Comparison of ENCODE assay signal across 17 cellular contexts in the genomic region with DNA sequence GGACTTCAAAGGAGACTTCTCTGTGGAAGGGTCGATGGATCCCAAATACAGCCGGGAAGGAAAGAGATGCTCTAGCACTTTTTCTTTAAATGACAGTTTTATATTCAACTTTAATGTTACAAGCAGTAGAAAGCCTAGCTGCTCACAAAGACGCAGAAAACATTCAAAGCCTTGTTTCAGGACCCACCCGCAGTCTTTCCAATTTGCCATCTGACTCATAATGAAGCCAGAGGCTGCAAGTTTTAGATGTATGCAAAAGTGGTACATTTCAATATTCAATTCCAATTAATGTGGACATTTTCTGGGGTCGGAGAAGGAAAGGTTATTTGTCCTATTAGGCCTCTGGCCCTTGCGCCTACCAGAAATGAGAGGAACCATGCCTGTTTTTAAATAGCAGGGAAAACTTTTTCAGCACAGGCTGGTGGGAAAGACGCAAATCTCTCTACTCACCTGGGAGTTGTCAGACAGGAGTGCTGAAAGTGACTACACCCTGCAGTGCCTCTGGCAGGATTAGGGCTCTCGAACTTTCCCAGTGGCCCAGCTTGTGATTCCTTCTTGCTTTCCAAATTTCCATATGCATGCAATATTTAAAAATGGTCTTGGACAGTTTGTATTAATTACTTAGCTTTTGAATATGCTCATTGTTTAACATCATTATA.
DNase-seq lines count a peak whose midpoint lies in the region; TF ChIP-seq lines count a peak whose summit lies in the region.
"Had no signal": no experiment of that assay in that cellular context is flagged by ENCODE, and none has a peak within 500 bp of the region (broad histone marks: within the 10 kb centered on the region; RNA-seq: fewer than 3 reads in every experiment).

No MANE protein-coding gene starts in this region.

- H3K36me3 ChIP-seq in cardiac muscle cell, result no peaks in the 10 kb centered on the region
- no peaks in the 10 kb centered on the region for H3K36me3 ChIP-seq in left ventricle myocardium inferior
- no peaks in the 10 kb centered on the region for H3K36me3 ChIP-seq in uterus

- H3K9me3 ChIP-seq in cardiac muscle cell (ENCODE audit: low read depth) (no peaks in the 10 kb centered on the region), left ventricle myocardium inferior (replicated peaks) (no peaks in the 10 kb centered on the region), uterus (no peaks in the 10 kb centered on the region)

- H3K9me3 Mint-ChIP-seq in activated T-helper 2 cell treated with anti-CD3 and anti-CD28 coated beads, Interferon-gamma antibody, Interleukin-2, Interleukin-4, amounts not matched to agents 10 μg/mL and 5 μg/mL and 100 μg/mL, durations not matched to agents 14 hours and 24 hours and 36 hours, result no peaks in the 10 kb centered on the region
- H3K9me3 Mint-ChIP-seq: immature natural killer cell had no signal

- peaks cover 7% of the 10 kb centered on the region for H3K27me3 Mint-ChIP-seq in activated T-helper 2 cell treated with anti-CD3 and anti-CD28 coated beads, Interferon-gamma antibody, Interleukin-2, Interleukin-4, amounts not matched to agents 10 μg/mL and 5 μg/mL and 100 μg/mL, durations not matched to agents 14 hours and 24 hours and 36 hours (ENCODE audit: low read depth)

- H3K4me3 ChIP-seq in cardiac muscle cell (no peak overlapping the region), left ventricle myocardium inferior (no peak overlapping the region), fibroblast of mammary gland (ENCODE audit: control insufficient read depth, low read depth, low read length) (no peak overlapping the region), uterus (no peak overlapping the region)
- H3K4me3 ChIP-seq: skin epidermis had no signal

- no peaks in the 10 kb centered on the region for H3K36me3 Mint-ChIP-seq in activated T-helper 2 cell treated with anti-CD3 and anti-CD28 coated beads, Interferon-gamma antibody, Interleukin-2, Interleukin-4, amounts not matched to agents 10 μg/mL and 5 μg/mL and 100 μg/mL, durations not matched to agents 14 hours and 24 hours and 36 hours (ENCODE audit: low read depth)
- H3K36me3 Mint-ChIP-seq: immature natural killer cell had no signal

- H3K4me1 ChIP-seq in cardiac muscle cell (ENCODE audit: low read depth) (peaks cover 4% of the 10 kb centered on the region), left ventricle myocardium inferior (no peaks in the 10 kb centered on the region), uterus (no peaks in the 10 kb centered on the region)

- TF ChIP-seq CTCF in cardiac muscle cell (IDR thresholded peaks at IDR 0.05; ENCODE audit: low read depth, low read length) (no peak), left ventricle myocardium inferior (IDR thresholded peaks at IDR 0.05; ENCODE audit: borderline replicate concordance) (no peak), fibroblast of mammary gland (conservative IDR thresholded peaks at IDR 0.05; ENCODE audit: control insufficient read depth, insufficient read depth, low read depth, low read length) (no peak), uterus (IDR thresholded peaks at IDR 0.05) (no peak), GM10248 (IDR thresholded peaks at IDR 0.05; ENCODE audit: control extremely low read depth, extremely low read depth, low read depth, missing control alignments) (no peak)

- H3K4me1 Mint-ChIP-seq in activated T-helper 2 cell treated with anti-CD3 and anti-CD28 coated beads, Interferon-gamma antibody, Interleukin-2, Interleukin-4, amounts not matched to agents 10 μg/mL and 5 μg/mL and 100 μg/mL, durations not matched to agents 14 hours and 24 hours and 36 hours (ENCODE audit: low read depth), result peaks cover 16% of the 10 kb centered on the region

- CTCF ChIA-PET in GM10248 (lab: Yijun Ruan, JAX), result interaction anchor here (1.6 to 3.0 kb wide), 2 partner anchors 11 to 34 kb away, joined by 3 to 11 read pairs; no protein-coding TSS in a partner anchor

- intact Hi-C loops in left ventricle myocardium inferior (cut with micrococcal nuclease) (no loop called here), uterus (cut with DNase I; ENCODE audit: low total_unique reads) (no loop called here)
- intact Hi-C loops in activated T-helper 2 cell treated with anti-CD3 and anti-CD28 coated beads, Interferon-gamma antibody, Interleukin-2, Interleukin-4, amounts not matched to agents 10 μg/mL and 5 μg/mL and 100 μg/mL, durations not matched to agents 14 hours and 24 hours and 36 hours (cut with micrococcal nuclease), result no loop called here

- H3K27ac ChIP-seq in cardiac muscle cell (peak overlapping the region; percentile 5), left ventricle myocardium inferior (replicated peaks) (no peak overlapping the region), uterus (peak overlapping the region; percentile 58 to 94)

- no peak overlapping the region for H3K4me3 Mint-ChIP-seq in activated T-helper 2 cell treated with anti-CD3 and anti-CD28 coated beads, Interferon-gamma antibody, Interleukin-2, Interleukin-4, amounts not matched to agents 10 μg/mL and 5 μg/mL and 100 μg/mL, durations not matched to agents 14 hours and 24 hours and 36 hours (ENCODE audit: low read depth)
- H3K4me3 Mint-ChIP-seq: immature natural killer cell had no signal

- H3K27me3 ChIP-seq in cardiac muscle cell (no peaks in the 10 kb centered on the region), left ventricle myocardium inferior (ENCODE audit: low read depth) (no peaks in the 10 kb centered on the region), uterus (no peaks in the 10 kb centered on the region)

- DNase-seq in cardiac muscle cell (ENCODE audit: low read depth in 1 of 2, low spot score in 1 of 2) (peak in 1 of 2 donors; percentile 27), left ventricle myocardium inferior (no peak), NCI-H526 (lab: John Stamatoyannopoulos, UW) (peak; percentile 93), fibroblast of mammary gland (ENCODE audit: low read depth) (peak; percentile 33), uterus (no peak), GM10248 (ENCODE audit: extremely low spot score) (no peak), germinal center (ENCODE audit: low spot score) (no peak)
- no peak for DNase-seq in activated T-helper 2 cell treated with anti-CD3 and anti-CD28 coated beads, Interferon-gamma antibody, Interleukin-2, Interleukin-4, amounts not matched to agents 10 μg/mL and 5 μg/mL and 100 μg/mL, durations not matched to agents 14 hours and 24 hours and 36 hours (ENCODE audit: low spot score)
- DNase-seq: dermis blood vessel endothelial cell, foreskin melanocyte, immature natural killer cell, KG1, midbrain, NCI-H1417 treated with DMSO at 0.1 percent for 48 hours, NCI-H226, occipital lobe had no signal

- TF ChIP-seq POLR2A in uterus (IDR thresholded peaks at IDR 0.05), result no peak

- no peak overlapping the region for H3K27ac Mint-ChIP-seq in activated T-helper 2 cell treated with anti-CD3 and anti-CD28 coated beads, Interferon-gamma antibody, Interleukin-2, Interleukin-4, amounts not matched to agents 10 μg/mL and 5 μg/mL and 100 μg/mL, durations not matched to agents 14 hours and 24 hours and 36 hours
- H3K27ac Mint-ChIP-seq: immature natural killer cell had no signal

- POLR2A ChIA-PET in GM10248 (lab: Yijun Ruan, JAX), result no interaction called here

Comparison
In these comparisons a context has a peak if more than half of its experiments do, and no peak if none do; other contexts are left out.
1. DNase-seq: peak in NCI-H526 (2 of 2) and fibroblast of mammary gland (single experiment); none in left ventricle myocardium inferior (single experiment), uterus (0 of 2), activated T-helper 2 cell treated with anti-CD3 and anti-CD28 coated beads, Interferon-gamma antibody, Interleukin-2, Interleukin-4, amounts not matched to agents 10 μg/mL and 5 μg/mL and 100 μg/mL, durations not matched to agents 14 hours and 24 hours and 36 hours (single experiment), GM10248 (single experiment) and germinal center (single experiment).